In genomic region chr1:183604048-183604808, GRCh38 we compare ENCODE assay signal across 8 cellular contexts. TPM values are rescaled to one million over a fixed set of nuclear protein-coding genes. Genes with fewer than 3 reads are reported as not detected.
DNase-seq lines count a peak whose midpoint lies in the region; ATAC-seq and TF ChIP-seq lines count a peak whose summit lies in the region.

No MANE protein-coding gene starts in this region.

- peaks cover 2% of the 10 kb centered on the region for H3K27me3 Mint-ChIP-seq in activated naive CD8-positive, alpha-beta T cell treated with anti-CD3 and anti-CD28 coated beads, Interleukin-2, amount 50 U/mL, for 24 hours
- peaks cover 0 to 2% of the 10 kb centered on the region in 2 donors for H3K27me3 Mint-ChIP-seq in natural killer cell treated with Interleukin-12 subunit alpha and Interleukin-12 subunit beta and Interleukin-15 and Interleukin-18, amount 100 ng/mL, for 72 hours

- H3K4me1 Mint-ChIP-seq in activated naive CD8-positive, alpha-beta T cell treated with anti-CD3 and anti-CD28 coated beads, Interleukin-2, amount 50 U/mL, for 24 hours: peaks cover 9% of the 10 kb centered on the region
- H3K4me1 Mint-ChIP-seq in natural killer cell treated with Interleukin-12 subunit alpha and Interleukin-12 subunit beta and Interleukin-15 and Interleukin-18, amount 100 ng/mL, for 72 hours (ENCODE audit: low read depth in 2 of 2): peaks cover 27 to 34% of the 10 kb centered on the region in 2 donors

- no peaks in the 10 kb centered on the region for H3K36me3 Mint-ChIP-seq in activated naive CD8-positive, alpha-beta T cell treated with anti-CD3 and anti-CD28 coated beads, Interleukin-2, amount 50 U/mL, for 24 hours (ENCODE audit: low read depth)
- no peaks in the 10 kb centered on the region for H3K36me3 Mint-ChIP-seq in natural killer cell treated with Interleukin-12 subunit alpha and Interleukin-12 subunit beta and Interleukin-15 and Interleukin-18, amount 100 ng/mL, for 72 hours

- ATAC-seq in HG03175 (IDR thresholded peaks at IDR 0.05; ENCODE audit: unreplicated experiment) (peak; percentile 24), HG03196 (IDR thresholded peaks at IDR 0.05; ENCODE audit: unreplicated experiment) (no peak)
- no peak for ATAC-seq in activated naive CD8-positive, alpha-beta T cell treated with anti-CD3 and anti-CD28 coated beads, Interleukin-2, amount 50 U/mL, for 24 hours
- ATAC-seq in natural killer cell treated with Interleukin-12 subunit alpha and Interleukin-12 subunit beta and Interleukin-15 and Interleukin-18, amount 100 ng/mL, for 72 hours: peak; percentile 66 to 81

- H3K4me3 Mint-ChIP-seq in activated naive CD8-positive, alpha-beta T cell treated with anti-CD3 and anti-CD28 coated beads, Interleukin-2, amount 50 U/mL, for 24 hours: no peak overlapping the region
- H3K4me3 Mint-ChIP-seq in natural killer cell treated with Interleukin-12 subunit alpha and Interleukin-12 subunit beta and Interleukin-15 and Interleukin-18, amount 100 ng/mL, for 72 hours: peak overlapping the region; percentile 60

- H3K27ac Mint-ChIP-seq in activated naive CD8-positive, alpha-beta T cell treated with anti-CD3 and anti-CD28 coated beads, Interleukin-2, amount 50 U/mL, for 24 hours: peak overlapping the region; percentile 16
- H3K27ac Mint-ChIP-seq in natural killer cell treated with Interleukin-12 subunit alpha and Interleukin-12 subunit beta and Interleukin-15 and Interleukin-18, amount 100 ng/mL, for 72 hours: peak overlapping the region; percentile 30 to 60

- DNase-seq in GM13976 (ENCODE audit: low spot score): peak; percentile 61
- DNase-seq in activated naive CD8-positive, alpha-beta T cell treated with anti-CD3 and anti-CD28 coated beads, Interleukin-2, amount 50 U/mL, for 24 hours: no peak
- no peak for DNase-seq in natural killer cell treated with Interleukin-12 subunit alpha and Interleukin-12 subunit beta and Interleukin-15 and Interleukin-18, amount 100 ng/mL, for 72 hours (ENCODE audit: low spot score)
- DNase-seq in stimulated activated CD4-positive, alpha-beta T cell treated with anti-CD3 and anti-CD28 coated beads, Interleukin-15, amount 100 ng/mL, for 24 hours: no peak
- DNase-seq in NCI-H1105 treated with DMSO at 0.1 percent for 48 hours (lab: John Stamatoyannopoulos, UW): no peak
- no peak for DNase-seq in NCI-H2171 treated with DMSO at 0.1 percent for 48 hours (lab: John Stamatoyannopoulos, UW)

- no peaks in the 10 kb centered on the region for H3K9me3 Mint-ChIP-seq in activated naive CD8-positive, alpha-beta T cell treated with anti-CD3 and anti-CD28 coated beads, Interleukin-2, amount 50 U/mL, for 24 hours
- no peaks in the 10 kb centered on the region for H3K9me3 Mint-ChIP-seq in natural killer cell treated with Interleukin-12 subunit alpha and Interleukin-12 subunit beta and Interleukin-15 and Interleukin-18, amount 100 ng/mL, for 72 hours

- no peak for TF ChIP-seq CTCF in GM13976 (IDR thresholded peaks at IDR 0.05; ENCODE audit: borderline replicate concordance, control extremely low read depth, extremely low read depth, insufficient read depth, missing control alignments)

- in situ Hi-C loops in GM13976 (cut with MboI; ENCODE audit: low sequenced_read_pairs, unreplicated experiment): no loop called here

RNA-seq across cellular contexts. Expression of gene NCF2, which starts 14.0 kb away (rescaled TPM):
- 10 to 100 TPM in 1 of 2 donors, 1 to 10 TPM in 1; 5.4 to 20.5 TPM for total RNA-seq in natural killer cell treated with Interleukin-12 subunit alpha and Interleukin-12 subunit beta and Interleukin-15 and Interleukin-18, amount 100 ng/mL, for 72 hours

RNA-seq across cellular contexts. Expression of gene ARPC5, which starts 31.4 kb away (rescaled TPM):
- total RNA-seq in natural killer cell treated with Interleukin-12 subunit alpha and Interleukin-12 subunit beta and Interleukin-15 and Interleukin-18, amount 100 ng/mL, for 72 hours: 100 to 1,000 TPM; 120 to 221 TPM

RNA-seq across cellular contexts. Expression of gene APOBEC4, which starts 48.9 kb away (rescaled TPM):
- not detected for total RNA-seq in natural killer cell treated with Interleukin-12 subunit alpha and Interleukin-12 subunit beta and Interleukin-15 and Interleukin-18, amount 100 ng/mL, for 72 hours

Comparison
In these comparisons a context has a peak if more than half of its experiments do, and no peak if none do; other contexts are left out.
1. ATAC-seq: peak in HG03175 (single experiment) and natural killer cell treated with Interleukin-12 subunit alpha and Interleukin-12 subunit beta and Interleukin-15 and Interleukin-18, amount 100 ng/mL, for 72 hours (2 of 2); none in activated naive CD8-positive, alpha-beta T cell treated with anti-CD3 and anti-CD28 coated beads, Interleukin-2, amount 50 U/mL, for 24 hours (single experiment) and HG03196 (single experiment).